Comparison of ENCODE assay signal across 19 cellular contexts in the genomic region with DNA sequence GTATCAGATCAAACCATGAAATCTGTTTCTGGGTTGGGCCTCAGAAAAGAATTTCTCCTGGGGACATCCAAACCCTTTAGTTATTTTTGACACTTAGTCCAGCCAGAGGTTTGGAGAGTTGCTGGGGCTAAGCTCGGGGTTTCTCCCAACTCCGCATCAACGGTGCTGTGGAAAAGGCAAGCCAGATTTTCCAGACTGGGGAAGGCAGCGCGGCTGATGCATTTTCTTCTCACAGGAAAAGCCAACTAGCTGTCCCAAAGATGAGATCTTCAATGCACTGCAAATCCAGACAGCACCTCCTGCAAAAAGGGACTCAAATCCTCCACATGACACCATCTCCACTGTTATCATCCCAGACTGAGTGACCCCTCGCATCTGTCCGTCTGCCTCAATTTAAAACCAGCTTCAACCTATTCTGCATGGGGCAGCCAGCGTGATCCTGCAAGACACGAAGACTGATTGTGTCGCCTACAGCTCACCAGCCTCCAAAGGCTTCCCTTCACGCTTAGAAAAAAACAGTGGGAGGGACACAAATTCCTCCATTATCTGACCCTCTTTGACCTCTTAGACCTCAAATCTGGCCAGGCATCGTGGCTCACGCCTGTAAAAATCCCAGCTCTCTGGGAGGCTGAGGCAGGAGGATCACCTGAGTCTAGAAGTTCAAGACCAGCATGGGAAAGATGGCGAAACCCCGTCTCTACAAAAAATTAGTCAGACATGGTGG.
DNase-seq lines count a peak whose midpoint lies in the region; ATAC-seq and TF ChIP-seq lines count a peak whose summit lies in the region.
"Had no signal": no experiment of that assay in that cellular context is flagged by ENCODE, and none has a peak within 500 bp of the region (broad histone marks: within the 10 kb centered on the region; RNA-seq: fewer than 3 reads in every experiment).

No MANE protein-coding gene starts in this region.

- TF ChIP-seq CTCF in esophagus muscularis mucosa (IDR thresholded peaks at IDR 0.05), result no peak
- no peak for TF ChIP-seq CTCF in stomach (IDR thresholded peaks at IDR 0.05)

- no peaks in the 10 kb centered on the region for H4K20me1 ChIP-seq in GM23248 (ENCODE audit: insufficient read depth)

- peaks cover 6% of the 10 kb centered on the region for H3K36me3 Mint-ChIP-seq in stimulated activated effector memory CD8-positive, alpha-beta T cell treated with anti-CD3 and anti-CD28 coated beads, Interleukin-12 subunit alpha, Interleukin-12 subunit beta, amount 100 ng/mL, for 72 hours
- H3K36me3 Mint-ChIP-seq: activated naive CD4-positive, alpha-beta T cell treated with anti-CD3 and anti-CD28 coated beads, Interleukin-2, amount 10 ng/mL, durations not matched to agents 7 days and 5 days; immature natural killer cell had no signal

- peaks cover 16% of the 10 kb centered on the region for H3K4me1 Mint-ChIP-seq in stimulated activated effector memory CD8-positive, alpha-beta T cell treated with anti-CD3 and anti-CD28 coated beads, Interleukin-12 subunit alpha, Interleukin-12 subunit beta, amount 100 ng/mL, for 72 hours

- intact Hi-C loops in esophagus muscularis mucosa (cut with DNase I), result no loop called here
- intact Hi-C loops in stomach (cut with DNase I; ENCODE audit: low total_unique reads), result no loop called here

- H3K36me3 ChIP-seq in GM23248 (ENCODE audit: low read depth) (no peaks in the 10 kb centered on the region), esophagus muscularis mucosa (no peaks in the 10 kb centered on the region), muscle layer of colon (ENCODE audit: insufficient read depth, low read length) (no peaks in the 10 kb centered on the region), stomach (no peaks in the 10 kb centered on the region)
- H3K36me3 ChIP-seq: colonic mucosa had no signal

- H3K4me2 ChIP-seq in GM23248 (ENCODE audit: unreplicated experiment), result peak overlapping the region; percentile 83

- H3K4me3 Mint-ChIP-seq in stimulated activated effector memory CD8-positive, alpha-beta T cell treated with anti-CD3 and anti-CD28 coated beads, Interleukin-12 subunit alpha, Interleukin-12 subunit beta, amount 100 ng/mL, for 72 hours, result no peak overlapping the region
- H3K4me3 Mint-ChIP-seq: activated naive CD4-positive, alpha-beta T cell treated with anti-CD3 and anti-CD28 coated beads, Interleukin-2, amount 10 ng/mL, durations not matched to agents 7 days and 5 days; activated T-cell treated with anti-CD3 and anti-CD28 coated beads, Interleukin-2, amount 50 U/mL, for 24 hours; nephron progenitor cell had no signal

- H3K9ac ChIP-seq in GM23248 (peak overlapping the region; percentile 68), muscle layer of colon (ENCODE audit: low read length) (no peak overlapping the region)

- H3K27ac ChIP-seq in GM23248 (peak overlapping the region; percentile 82), esophagus muscularis mucosa (replicated peaks in 1 of 4) (peak overlapping the region; percentile 39 to 71 (median 65)), muscle layer of colon (ENCODE audit: low read depth, low read length) (peak overlapping the region; percentile 2), stomach (peak overlapping the region in 4 of 5 donors; percentile 59 to 73 (median 64))
- H3K27ac ChIP-seq: colonic mucosa, epithelial cell of prostate, VCaP had no signal

- WGBS in GM23248 (ENCODE audit: low coverage in 1 of 2, low lambda C conversion rate in 2 of 2, missing lambda C conversion rate in 2 of 2), 2 experiments, result 39 to 43% methylated on average over 15 of the region's 15 CpGs
- 62% methylated on average over 15 of the region's 15 CpGs for WGBS in esophagus muscularis mucosa
- 69 to 78% (median 72%) methylated on average over 15 of the region's 15 CpGs for WGBS in stomach, 5 donors

- H3K27me3 ChIP-seq in GM23248 (replicated peaks; ENCODE audit: insufficient read depth) (no peaks in the 10 kb centered on the region), esophagus muscularis mucosa (no peaks in the 10 kb centered on the region), muscle layer of colon (ENCODE audit: control insufficient read depth in 1 of 2, insufficient read depth in 2 of 2, low read length in 2 of 2) (no peaks in the 10 kb centered on the region), stomach (no peaks in the 10 kb centered on the region)
- H3K27me3 ChIP-seq: colonic mucosa had no signal

- 0 out of 2 replicates have a peak, but pooled peaks cover 9% of the 10 kb centered on the region for H3K79me2 ChIP-seq in GM23248 (ENCODE audit: insufficient read depth)

- H3K4me3 ChIP-seq in GM23248 (peak overlapping the region; percentile 52), esophagus muscularis mucosa (peak overlapping the region in 1 of 4 donors; percentile 24), muscle layer of colon (ENCODE audit: low read depth in 1 of 2, low read length in 2 of 2) (no peak overlapping the region), stomach (no peak overlapping the region)
- H3K4me3 ChIP-seq: colonic mucosa, psoas muscle had no signal

- ATAC-seq in stimulated activated effector memory CD8-positive, alpha-beta T cell treated with anti-CD3 and anti-CD28 coated beads, Interleukin-12 subunit alpha, Interleukin-12 subunit beta, amount 100 ng/mL, for 72 hours, result no peak

- TF ChIP-seq POLR2A in esophagus muscularis mucosa (IDR thresholded peaks at IDR 0.05; ENCODE audit: low read depth), result no peak
- TF ChIP-seq POLR2A in stomach (IDR thresholded peaks at IDR 0.05), result no peak

- H3K4me1 ChIP-seq in GM23248 (ENCODE audit: insufficient read depth) (peaks cover 18% of the 10 kb centered on the region), esophagus muscularis mucosa (peaks cover 9 to 27% (median 20%) of the 10 kb centered on the region in 4 donors), muscle layer of colon (ENCODE audit: insufficient read depth, low read length) (peaks cover 9% of the 10 kb centered on the region), stomach (peaks cover 3 to 18% (median 4%) of the 10 kb centered on the region in 4 donors)
- H3K4me1 ChIP-seq: colonic mucosa, psoas muscle had no signal

- H3K27ac Mint-ChIP-seq in stimulated activated effector memory CD8-positive, alpha-beta T cell treated with anti-CD3 and anti-CD28 coated beads, Interleukin-12 subunit alpha, Interleukin-12 subunit beta, amount 100 ng/mL, for 72 hours, result no peak overlapping the region
- H3K27ac Mint-ChIP-seq: activated naive CD4-positive, alpha-beta T cell treated with anti-CD3 and anti-CD28 coated beads, Interleukin-2, amount 10 ng/mL, durations not matched to agents 7 days and 5 days; activated T-cell treated with anti-CD3 and anti-CD28 coated beads, Interleukin-2, amount 50 U/mL, for 24 hours had no signal

- DNase-seq in GM23248 (no peak), esophagus muscularis mucosa (ENCODE audit: extremely low spot score) (no peak), stomach (no peak), NCI-H2107 treated with DMSO at 0.1 percent for 48 hours (lab: John Stamatoyannopoulos, UW; ENCODE audit: unreplicated experiment) (no peak)
- no peak for DNase-seq in stimulated activated effector memory CD8-positive, alpha-beta T cell treated with anti-CD3 and anti-CD28 coated beads, Interleukin-12 subunit alpha, Interleukin-12 subunit beta, amount 100 ng/mL, for 72 hours (ENCODE audit: low spot score in 2 of 2)
- no peak for DNase-seq in activated CD8-positive, alpha-beta memory T cell treated with anti-CD3 and anti-CD28 coated beads, Interleukin-2, amount 50 U/mL, for 4 hours
- DNase-seq: activated CD4-positive, alpha-beta T cell treated with anti-CD3 and anti-CD28 coated beads, Interleukin-2, amount 50 U/mL, for 48 hours; activated naive CD4-positive, alpha-beta T cell treated with anti-CD3 and anti-CD28 coated beads, Interleukin-2, amount 10 ng/mL, durations not matched to agents 7 days and 5 days; activated T-cell treated with anti-CD3 and anti-CD28 coated beads, Interleukin-2, amount 50 U/mL, for 24 hours; Calu3; immature natural killer cell; NCI-H2029; NCI-H510A treated with DMSO at 0.1 percent for 48 hours; nephron progenitor cell had no signal

- peak overlapping the region; percentile 74 for H2AFZ ChIP-seq in GM23248

- H3F3A ChIP-seq in GM23248 (ENCODE audit: insufficient read depth), result peaks cover 18% of the 10 kb centered on the region

- no peak for TF ChIP-seq EP300 in esophagus muscularis mucosa (IDR thresholded peaks at IDR 0.05)
- TF ChIP-seq EP300 in stomach (IDR thresholded peaks at IDR 0.05), result no peak

- in situ Hi-C loops in GM23248 (cut with MboI), result no loop called here

- no peaks in the 10 kb centered on the region for H3K9me3 ChIP-seq in GM23248 (ENCODE audit: low read depth)
- H3K9me3 ChIP-seq in esophagus muscularis mucosa, result no peaks in the 10 kb centered on the region
- H3K9me3 ChIP-seq in muscle layer of colon (ENCODE audit: low read length), result no peaks in the 10 kb centered on the region
- H3K9me3 ChIP-seq in stomach, result no peaks in the 10 kb centered on the region
- H3K9me3 ChIP-seq: colonic mucosa, psoas muscle had no signal

- no peaks in the 10 kb centered on the region for H3K9me3 Mint-ChIP-seq in stimulated activated effector memory CD8-positive, alpha-beta T cell treated with anti-CD3 and anti-CD28 coated beads, Interleukin-12 subunit alpha, Interleukin-12 subunit beta, amount 100 ng/mL, for 72 hours
- H3K9me3 Mint-ChIP-seq: activated T-cell treated with anti-CD3 and anti-CD28 coated beads, Interleukin-2, amount 50 U/mL, for 24 hours; immature natural killer cell; nephron progenitor cell had no signal

- H3K9me2 ChIP-seq in GM23248 (ENCODE audit: insufficient read depth), result no peaks in the 10 kb centered on the region

Comparison
In these comparisons a context has a peak if more than half of its experiments do, and no peak if none do; other contexts are left out.
1. H3K27ac ChIP-seq: peak in every context shown above with its lines; median percentile 82 in GM23248; 65 in esophagus muscularis mucosa; 64 in stomach; 2 in muscle layer of colon.